9 cellular contexts compared by ENCODE assay signal in genomic region chr6:131924881-131925474, GRCh38. TPM values are rescaled to one million over a fixed set of nuclear protein-coding genes. Genes with fewer than 3 reads are reported as not detected.
DNase-seq lines count a peak whose midpoint lies in the region; ATAC-seq, FAIRE-seq and TF ChIP-seq lines count a peak whose summit lies in the region.
"Had no signal": no experiment of that assay in that cellular context is flagged by ENCODE, and none has a peak within 500 bp of the region (broad histone marks: within the 10 kb centered on the region; RNA-seq: fewer than 3 reads in every experiment).

No MANE protein-coding gene starts in this region.

- peak overlapping the region; percentile 15 for H2AFZ ChIP-seq in GM23248

- H3K4me3 ChIP-seq in GM23248 (no peak overlapping the region), foreskin fibroblast (ENCODE audit: low read depth in 1 of 2, low read length in 2 of 2) (no peak overlapping the region), small intestine (ENCODE audit: low read depth in 1 of 2, low read length in 2 of 2) (no peak overlapping the region)

- in situ Hi-C loops in GM23248 (cut with MboI): loop anchor here (10.0 to 25.0 kb wide), 3 partner anchors 330 to 862 kb away; partner anchors contain the start of gene SLC18B1

- no peaks in the 10 kb centered on the region for H3K9me2 ChIP-seq in GM23248 (ENCODE audit: insufficient read depth)

- no peaks in the 10 kb centered on the region for H3K79me2 ChIP-seq in GM23248 (ENCODE audit: insufficient read depth)

- no peak overlapping the region for H3K9ac ChIP-seq in GM23248

- H3K27me3 ChIP-seq in GM23248 (replicated peaks; ENCODE audit: insufficient read depth) (no peaks in the 10 kb centered on the region), small intestine (ENCODE audit: control insufficient read depth in 2 of 2, insufficient read depth in 2 of 2, low read length in 2 of 2) (no peaks in the 10 kb centered on the region)

- DNase-seq in GM23248: peak; percentile 72
- peak; percentile 79 for DNase-seq in RKO (ENCODE audit: low spot score)
- peak; percentile 31 to 72 for DNase-seq in foreskin fibroblast
- peak; percentile 39 for DNase-seq in small intestine
- no peak for DNase-seq in UCSD-AML1 (lab: John Stamatoyannopoulos, UW; ENCODE audit: unreplicated experiment)
- no peak for DNase-seq in GM12892 (ENCODE audit: insufficient read length)
- DNase-seq: activated naive CD8-positive, alpha-beta T cell treated with anti-CD3 and anti-CD28 coated beads, Interleukin-2, amount 10 ng/mL, durations not matched to agents 7 days and 5 days had no signal

- H3F3A ChIP-seq in GM23248 (ENCODE audit: insufficient read depth): peaks cover 10% of the 10 kb centered on the region; the same call in 1 of the 2 replicates

- H4K20me1 ChIP-seq in GM23248 (ENCODE audit: insufficient read depth): no peaks in the 10 kb centered on the region

- ATAC-seq in HG02852 (IDR thresholded peaks at IDR 0.05; ENCODE audit: unreplicated experiment): no peak

- WGBS in GM23248 (ENCODE audit: low coverage in 1 of 2, low lambda C conversion rate in 2 of 2, missing lambda C conversion rate in 2 of 2), 2 experiments: 9 to 15% methylated on average over 4 of the region's 4 CpGs
- WGBS in small intestine, 3 donors: 12 to 26% (median 19%) methylated on average over 4 of the region's 4 CpGs

- no peak overlapping the region for H3K4me2 ChIP-seq in GM23248 (ENCODE audit: unreplicated experiment)

- no peaks in the 10 kb centered on the region for H3K36me3 ChIP-seq in GM23248 (ENCODE audit: low read depth)
- H3K36me3 ChIP-seq in small intestine (ENCODE audit: control insufficient read depth in 2 of 2, insufficient read depth in 2 of 2, low read length in 2 of 2): no peaks in the 10 kb centered on the region

- no peak overlapping the region for H3K27ac ChIP-seq in GM23248
- H3K27ac ChIP-seq in small intestine (ENCODE audit: low read depth in 1 of 2, low read length in 1 of 2): no peak overlapping the region

- peak; percentile 53 for TF ChIP-seq CTCF in foreskin fibroblast (IDR thresholded peaks at IDR 0.05; ENCODE audit: low read depth, low read length)

- H3K9me3 ChIP-seq in GM23248 (ENCODE audit: low read depth) (no peaks in the 10 kb centered on the region), small intestine (ENCODE audit: control insufficient read depth, low read depth) (no peaks in the 10 kb centered on the region)

- TF ChIP-seq POLR2A in GM12892 (IDR thresholded peaks at IDR 0.05; ENCODE audit: low read depth, low read length): no peak

- peaks cover 17% of the 10 kb centered on the region for H3K4me1 ChIP-seq in GM23248 (ENCODE audit: insufficient read depth)
- no peaks in the 10 kb centered on the region for H3K4me1 ChIP-seq in small intestine (ENCODE audit: control insufficient read depth in 2 of 2, insufficient read depth in 1 of 2, low read depth in 1 of 2, low read length in 1 of 2)

- peak; percentile 72 for FAIRE-seq in A204.1 (lab: Jason Lieb, UNC)
- FAIRE-seq in small intestine (lab: Jason Lieb, UNC): peak; percentile 49
- FAIRE-seq in GM12892 (lab: Jason Lieb, UNC): no peak

RNA-seq across cellular contexts. Expression of gene CCN2, which starts 26.2 kb away (rescaled TPM):
- 397 and 410 TPM in 2 replicates for total RNA-seq in GM23248 (2014; rRNA removed; shearing (Covaris generic))
- 1,621 and 1,647 TPM in 2 replicates for polyA plus RNA-seq in GM23248 (2016; fragmentation: Nextera tagmentation; extraction: Ambion mirVana)
- 10 to 100 TPM in 1 of 3 donors, 1 to 10 TPM in 2; 1.3 to 83.6 (median 3.2) TPM for polyA plus RNA-seq in small intestine
- not detected for polyA plus RNA-seq in GM12892 (2012; ENCODE audit: missing spikeins)
- total RNA-seq: activated naive CD8-positive, alpha-beta T cell treated with anti-CD3 and anti-CD28 coated beads, Interleukin-2, amount 10 ng/mL, durations not matched to agents 7 days and 5 days had no signal

Comparison
In these comparisons a context has a peak if more than half of its experiments do, and no peak if none do; other contexts are left out.
1. DNase-seq: peak in GM23248 (single experiment), RKO (single experiment), foreskin fibroblast (2 of 2) and small intestine (single experiment); none in UCSD-AML1 (single experiment) and GM12892 (single experiment).
2. RNA of gene CCN2, which starts 26.2 kb away (polyA plus RNA-seq): 1,621 to 1,647 TPM in GM23248; 1.3 to 83.6 TPM in small intestine; every median in the first group is over 10 times any median in the second.